In genomic region chr6:149545754-149546471, GRCh38 we compare ENCODE assay signal across 8 cellular contexts. TPM values are rescaled to one million over a fixed set of nuclear protein-coding genes. Genes with fewer than 3 reads are reported as not detected.
DNase-seq lines count a peak whose midpoint lies in the region; ATAC-seq and TF ChIP-seq lines count a peak whose summit lies in the region.

Gene PPIL4, minus strand, starts transcription at chr6:149546043. Its CDS starts 38 bp downstream, at chr6:149546005.

- peak; percentile 59 for DNase-seq in DMS53 treated with DMSO at 0.1 percent for 48 hours (lab: John Stamatoyannopoulos, UW; ENCODE audit: unreplicated experiment)
- peak; percentile 73 to 86 for DNase-seq in PC-9
- peak; percentile 98 for DNase-seq in activated T-cell treated with anti-CD3 and anti-CD28 coated beads, Interleukin-2, amount 50 U/mL, for 24 hours
- DNase-seq in erythroblast (lab: John Stamatoyannopoulos, UW) = peak; percentile 97 to 99
- peak; percentile 93 for DNase-seq in stimulated activated CD8-positive, alpha-beta memory T cell treated with anti-CD3 and anti-CD28 coated beads, Interleukin-7, amount 100 ng/mL, for 24 hours (ENCODE audit: low read depth)

- ATAC-seq in GM21576 (IDR thresholded peaks at IDR 0.05; ENCODE audit: unreplicated experiment) = peak; percentile 90

- TF ChIP-seq POLR2A in erythroblast (IDR thresholded peaks at IDR 0.05; ENCODE audit: low read length) = peak; percentile 92

- H3K27ac Mint-ChIP-seq in activated T-cell treated with anti-CD3 and anti-CD28 coated beads, Interleukin-2, amount 50 U/mL, for 24 hours = peak within 1 kb of the TSS; percentile 99

- no peaks in the 10 kb centered on the region for H3K9me2 ChIP-seq in PC-9 (ENCODE audit: insufficient read depth)

- H3K79me2 ChIP-seq in PC-9 (ENCODE audit: low read depth) = peaks cover 45% of the 10 kb centered on the region

- H3K27me3 ChIP-seq in PC-9 (ENCODE audit: insufficient read depth, low read depth) (no peaks in the 10 kb centered on the region), muscle layer of colon (ENCODE audit: control insufficient read depth in 1 of 2, insufficient read depth in 2 of 2, low read length in 2 of 2) (no peaks in the 10 kb centered on the region)

- peak within 1 kb of the TSS; percentile 84 for H3K27ac ChIP-seq in PC-9
- H3K27ac ChIP-seq in muscle layer of colon (ENCODE audit: low read depth, low read length) = peak within 1 kb of the TSS; percentile 92

- H3F3A ChIP-seq in PC-9 (ENCODE audit: insufficient read depth, low read depth) = peaks cover 13% of the 10 kb centered on the region

- H3K36me3 Mint-ChIP-seq in activated T-cell treated with anti-CD3 and anti-CD28 coated beads, Interleukin-2, amount 50 U/mL, for 24 hours (ENCODE audit: low read depth) = peaks cover 26% of the 10 kb centered on the region

- H3K9me3 ChIP-seq in PC-9 (ENCODE audit: insufficient read depth, low read depth) = no peaks in the 10 kb centered on the region
- no peaks in the 10 kb centered on the region for H3K9me3 ChIP-seq in muscle layer of colon (ENCODE audit: low read length)

- CTCF ChIA-PET in PC-9 (lab: Charles Lee) = interaction anchor here (0.6 kb wide), 1 partner anchor 1100 kb away, joined by 10 read pairs; no protein-coding TSS in a partner anchor

- peak within 1 kb of the TSS; percentile 100 for H3K9ac ChIP-seq in muscle layer of colon (ENCODE audit: low read length)

- H3K4me3 ChIP-seq in PC-9 = peak within 1 kb of the TSS; percentile 76
- peak within 1 kb of the TSS; percentile 88 to 100 for H3K4me3 ChIP-seq in muscle layer of colon (ENCODE audit: low read depth in 1 of 2, low read length in 2 of 2)

- intact Hi-C loops in PC-9 (cut with micrococcal nuclease; ENCODE audit: unreplicated experiment) = loop anchor here (1.0 to 10.0 kb wide), 3 partner anchors 102 to 381 kb away; partner anchors contain the start of genes KATNA1, NUP43 and PCMT1

- H3K36me3 ChIP-seq in PC-9 (ENCODE audit: low read depth) = peaks cover 1% of the 10 kb centered on the region
- H3K36me3 ChIP-seq in muscle layer of colon (ENCODE audit: insufficient read depth, low read length) = no peaks in the 10 kb centered on the region

- H3K9me3 Mint-ChIP-seq in activated T-cell treated with anti-CD3 and anti-CD28 coated beads, Interleukin-2, amount 50 U/mL, for 24 hours = no peaks in the 10 kb centered on the region

- H3K4me1 Mint-ChIP-seq in activated T-cell treated with anti-CD3 and anti-CD28 coated beads, Interleukin-2, amount 50 U/mL, for 24 hours (ENCODE audit: low read depth) = peaks cover 42% of the 10 kb centered on the region

- TF ChIP-seq EP300 in Ishikawa (IDR thresholded peaks at IDR 0.05; ENCODE audit: borderline replicate concordance) = 0 out of 2 replicates have a peak, but pooled peaks have one; percentile 28

- H2AFZ ChIP-seq in PC-9 = peak within 1 kb of the TSS; percentile 85

- peak within 1 kb of the TSS; percentile 97 for H3K4me3 Mint-ChIP-seq in activated T-cell treated with anti-CD3 and anti-CD28 coated beads, Interleukin-2, amount 50 U/mL, for 24 hours

- BruUV-seq in PC-9 (replicated peaks; lab: Mats Ljungman, UMichigan) = no TSS peak

- H3K27me3 Mint-ChIP-seq in activated T-cell treated with anti-CD3 and anti-CD28 coated beads, Interleukin-2, amount 50 U/mL, for 24 hours = no peaks in the 10 kb centered on the region

- POLR2A ChIA-PET in PC-9 (lab: Charles Lee; ENCODE audit: unreplicated experiment) = no interaction called here

- H3K4me2 ChIP-seq in PC-9 = peak within 1 kb of the TSS; percentile 90

- peak; percentile 39; the same call in 1 of the 2 replicates for TF ChIP-seq RAD21 in Ishikawa (IDR thresholded peaks at IDR 0.05; ENCODE audit: low read depth)

- peaks cover 4% of the 10 kb centered on the region; the same call in 1 of the 2 replicates for H4K20me1 ChIP-seq in PC-9 (ENCODE audit: insufficient read depth)

- peak; percentile 98 for TF ChIP-seq CTCF in PC-9 (conservative IDR thresholded peaks at IDR 0.05)

- H3K4me1 ChIP-seq in PC-9 (replicated peaks; ENCODE audit: insufficient read depth) = peaks cover 13% of the 10 kb centered on the region
- peaks cover 25% of the 10 kb centered on the region for H3K4me1 ChIP-seq in muscle layer of colon (ENCODE audit: insufficient read depth, low read length)

TF ChIP-seq in Ishikawa, 13 proteins besides CTCF, POLR2A, EP300 and RAD21:
- TF ChIP-seq, protein P1, sequence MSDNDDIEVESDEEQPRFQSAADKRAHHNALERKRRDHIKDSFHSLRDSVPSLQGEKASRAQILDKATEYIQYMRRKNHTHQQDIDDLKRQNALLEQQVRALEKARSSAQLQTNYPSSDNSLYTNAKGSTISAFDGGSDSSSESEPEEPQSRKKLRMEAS (IDR thresholded peaks at IDR 0.05) = peak; percentile 75; the same call in 1 of the 2 replicates
- TF ChIP-seq YY1 (IDR thresholded peaks at IDR 0.05; ENCODE audit: low read depth) = peak; percentile 91
- TF ChIP-seq CREB1 (IDR thresholded peaks at IDR 0.05; ENCODE audit: low read depth) = peak; percentile 100
- TF ChIP-seq ZBTB7A (IDR thresholded peaks at IDR 0.05; ENCODE audit: low read depth) = 0 out of 2 replicates have a peak, but pooled peaks have one; percentile 28
- peak; percentile 71 for TF ChIP-seq EGR1 (IDR thresholded peaks at IDR 0.05)
- no peak for TF ChIP-seq CEBPB (IDR thresholded peaks at IDR 0.05)
- TF ChIP-seq TAF1 (IDR thresholded peaks at IDR 0.05; ENCODE audit: low read depth) = peak; percentile 90
- TF ChIP-seq, protein P2, sequence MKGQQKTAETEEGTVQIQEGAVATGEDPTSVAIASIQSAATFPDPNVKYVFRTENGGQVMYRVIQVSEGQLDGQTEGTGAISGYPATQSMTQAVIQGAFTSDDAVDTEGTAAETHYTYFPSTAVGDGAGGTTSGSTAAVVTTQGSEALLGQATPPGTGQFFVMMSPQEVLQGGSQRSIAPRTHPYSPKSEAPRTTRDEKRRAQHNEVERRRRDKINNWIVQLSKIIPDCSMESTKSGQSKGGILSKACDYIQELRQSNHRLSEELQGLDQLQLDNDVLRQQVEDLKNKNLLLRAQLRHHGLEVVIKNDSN (IDR thresholded peaks at IDR 0.05) = peak; percentile 79
- TF ChIP-seq FOXM1 (IDR thresholded peaks at IDR 0.05; ENCODE audit: borderline replicate concordance, low read depth) = peak; percentile 60; the same call in 1 of the 2 replicates
- TF ChIP-seq, protein P3, sequence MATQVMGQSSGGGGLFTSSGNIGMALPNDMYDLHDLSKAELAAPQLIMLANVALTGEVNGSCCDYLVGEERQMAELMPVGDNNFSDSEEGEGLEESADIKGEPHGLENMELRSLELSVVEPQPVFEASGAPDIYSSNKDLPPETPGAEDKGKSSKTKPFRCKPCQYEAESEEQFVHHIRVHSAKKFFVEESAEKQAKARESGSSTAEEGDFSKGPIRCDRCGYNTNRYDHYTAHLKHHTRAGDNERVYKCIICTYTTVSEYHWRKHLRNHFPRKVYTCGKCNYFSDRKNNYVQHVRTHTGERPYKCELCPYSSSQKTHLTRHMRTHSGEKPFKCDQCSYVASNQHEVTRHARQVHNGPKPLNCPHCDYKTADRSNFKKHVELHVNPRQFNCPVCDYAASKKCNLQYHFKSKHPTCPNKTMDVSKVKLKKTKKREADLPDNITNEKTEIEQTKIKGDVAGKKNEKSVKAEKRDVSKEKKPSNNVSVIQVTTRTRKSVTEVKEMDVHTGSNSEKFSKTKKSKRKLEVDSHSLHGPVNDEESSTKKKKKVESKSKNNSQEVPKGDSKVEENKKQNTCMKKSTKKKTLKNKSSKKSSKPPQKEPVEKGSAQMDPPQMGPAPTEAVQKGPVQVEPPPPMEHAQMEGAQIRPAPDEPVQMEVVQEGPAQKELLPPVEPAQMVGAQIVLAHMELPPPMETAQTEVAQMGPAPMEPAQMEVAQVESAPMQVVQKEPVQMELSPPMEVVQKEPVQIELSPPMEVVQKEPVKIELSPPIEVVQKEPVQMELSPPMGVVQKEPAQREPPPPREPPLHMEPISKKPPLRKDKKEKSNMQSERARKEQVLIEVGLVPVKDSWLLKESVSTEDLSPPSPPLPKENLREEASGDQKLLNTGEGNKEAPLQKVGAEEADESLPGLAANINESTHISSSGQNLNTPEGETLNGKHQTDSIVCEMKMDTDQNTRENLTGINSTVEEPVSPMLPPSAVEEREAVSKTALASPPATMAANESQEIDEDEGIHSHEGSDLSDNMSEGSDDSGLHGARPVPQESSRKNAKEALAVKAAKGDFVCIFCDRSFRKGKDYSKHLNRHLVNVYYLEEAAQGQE (IDR thresholded peaks at IDR 0.05; ENCODE audit: low read depth) = no peak
- no peak for TF ChIP-seq NFIC (IDR thresholded peaks at IDR 0.05)
- peak; percentile 78; the same call in 1 of the 2 replicates for TF ChIP-seq TCF12 (IDR thresholded peaks at IDR 0.05; ENCODE audit: low read depth)

RNA-seq across cellular contexts. Expression of gene PPIL4, which starts in this region (rescaled TPM):
- total RNA-seq in PC-9 (2021) = 9.6 and 13.5 TPM in 2 replicates

Comparison
In these comparisons a context has a peak if more than half of its experiments do, and no peak if none do; other contexts are left out.
1. Peak in every context shown above with its lines: DNase-seq, ATAC-seq, H3K4me3 ChIP-seq and H3K27ac ChIP-seq.